Comparison of ENCODE assay signal across 2 cellular contexts in genomic region chr19:28264556-28264955, GRCh38.
TF ChIP-seq lines count a peak whose summit lies in the region.

No MANE protein-coding gene starts in this region.

TF ChIP-seq in GM23338, 12 proteins besides CTCF, POLR2A, EP300 and RAD21 (continued from another document):
- no peak for TF ChIP-seq ZNF462 (CRISPR knock-in tag; IDR thresholded peaks at IDR 0.05)
- no peak for TF ChIP-seq STAT1 (IDR thresholded peaks at IDR 0.05; ENCODE audit: unreplicated experiment)
- no peak for TF ChIP-seq JUNB (IDR thresholded peaks at IDR 0.05; ENCODE audit: unreplicated experiment)
- no peak for TF ChIP-seq CREB1 (CRISPR knock-in tag; IDR thresholded peaks at IDR 0.05; ENCODE audit: low read depth)
- TF ChIP-seq ETS1 (IDR thresholded peaks at IDR 0.05), result no peak
- no peak for TF ChIP-seq NANOG (IDR thresholded peaks at IDR 0.05; ENCODE audit: borderline replicate concordance)
- TF ChIP-seq ZNF331 (CRISPR knock-in tag; IDR thresholded peaks at IDR 0.05; ENCODE audit: low read depth), result no peak
- no peak for TF ChIP-seq EZH2phosphoT487 (IDR thresholded peaks at IDR 0.05; ENCODE audit: unreplicated experiment)
- TF ChIP-seq ZNF114 (CRISPR knock-in tag; IDR thresholded peaks at IDR 0.05), result no peak
- TF ChIP-seq REST (IDR thresholded peaks at IDR 0.05; ENCODE audit: unreplicated experiment), result no peak
- TF ChIP-seq POLR2AphosphoS5 (IDR thresholded peaks at IDR 0.05; ENCODE audit: low read depth), result no peak

TF ChIP-seq in WTC11, 78 proteins besides CTCF, POLR2A, EP300 and RAD21 (continued from another document):
- no peak for TF ChIP-seq STAT6 (CRISPR knock-in tag; conservative IDR thresholded peaks at IDR 0.05; ENCODE audit: low read depth)
- TF ChIP-seq NFE2L1 (CRISPR knock-in tag; IDR thresholded peaks at IDR 0.05), result no peak
- TF ChIP-seq TCF7 (CRISPR knock-in tag; IDR thresholded peaks at IDR 0.05; ENCODE audit: low read depth), result no peak
- no peak for TF ChIP-seq ATF1 (CRISPR knock-in tag; IDR thresholded peaks at IDR 0.05)
- TF ChIP-seq MAX (CRISPR knock-in tag; IDR thresholded peaks at IDR 0.05), result no peak
- TF ChIP-seq AFF4 (CRISPR knock-in tag; IDR thresholded peaks at IDR 0.05; ENCODE audit: borderline replicate concordance), result no peak
- TF ChIP-seq ZNF219 (CRISPR knock-in tag; IDR thresholded peaks at IDR 0.05; ENCODE audit: borderline replicate concordance), result no peak
- no peak for TF ChIP-seq NR3C1 (CRISPR knock-in tag; conservative IDR thresholded peaks at IDR 0.05; ENCODE audit: low read depth)
- TF ChIP-seq ATF3 (CRISPR knock-in tag; conservative IDR thresholded peaks at IDR 0.05), result no peak
- TF ChIP-seq MLX (CRISPR knock-in tag; IDR thresholded peaks at IDR 0.05), result no peak
- no peak for TF ChIP-seq PREB (CRISPR knock-in tag; IDR thresholded peaks at IDR 0.05; ENCODE audit: borderline replicate concordance)
- TF ChIP-seq FOXP1 (CRISPR knock-in tag; IDR thresholded peaks at IDR 0.05; ENCODE audit: borderline replicate concordance), result no peak
- TF ChIP-seq ESRRA (CRISPR knock-in tag; IDR thresholded peaks at IDR 0.05; ENCODE audit: borderline replicate concordance), result no peak
- no peak for TF ChIP-seq ZNF263 (CRISPR knock-in tag; IDR thresholded peaks at IDR 0.05; ENCODE audit: low read depth)
